ENCODE assay signal across 2 cellular contexts in genomic region chr17:70968302-70968701, GRCh38.
TF ChIP-seq lines count a peak whose summit lies in the region.

No MANE protein-coding gene starts in this region.

TF ChIP-seq in IMR-90, 13 proteins besides CTCF, POLR2A, EP300 and RAD21:
- TF ChIP-seq BHLHE40 (IDR thresholded peaks at IDR 0.05; ENCODE audit: low read depth, low read length) (peak; percentile 18; the same call in 1 of the 2 replicates), CHD1 (IDR thresholded peaks at IDR 0.05; ENCODE audit: low read depth, low read length) (no peak), FOS (IDR thresholded peaks at IDR 0.05; ENCODE audit: low read depth, low read length) (0 out of 2 replicates have a peak, but pooled peaks have one; percentile 27), MXI1 (IDR thresholded peaks at IDR 0.05; ENCODE audit: borderline replicate concordance, low read depth, low read length) (no peak), CEBPB (IDR thresholded peaks at IDR 0.05; ENCODE audit: low read depth, low read length) (peak; percentile 77), SMC3 (IDR thresholded peaks at IDR 0.05; ENCODE audit: low read depth, low read length) (no peak)
TF ChIP-seq in IMR-90: peak in this region for 3.

TF ChIP-seq in GM12891, 5 proteins besides CTCF, POLR2A, EP300 and RAD21:
- TF ChIP-seq SPI1 (IDR thresholded peaks at IDR 0.05; ENCODE audit: low read depth, low read length) (no peak), TAF1 (IDR thresholded peaks at IDR 0.05; ENCODE audit: low read depth, low read length) (no peak), POLR2AphosphoS5 (IDR thresholded peaks at IDR 0.05; ENCODE audit: low read depth, low read length) (no peak), POU2F2 (IDR thresholded peaks at IDR 0.05; ENCODE audit: low read depth, low read length) (no peak), PAX5 (IDR thresholded peaks at IDR 0.05; ENCODE audit: insufficient read depth, low read length, severe bottlenecking) (no peak)
